ENCODE assay signal across 8 cellular contexts in genomic region chr1:235799264-235799663, GRCh38.
"Had no signal": no experiment of that assay in that cellular context is flagged by ENCODE, and none has a peak within 500 bp of the region (broad histone marks: within the 10 kb centered on the region; RNA-seq: fewer than 3 reads in every experiment).

No MANE protein-coding gene starts in this region.

- DNase-seq: GM23248, GOT3, H7, HCEC 1CT, IMR-90, KG1 had no signal

- ATAC-seq: K562 had no signal

- FAIRE-seq: HTR-8/SVneo, K562 had no signal

- H3K4me3 ChIP-seq: GM23248, K562 had no signal

- H3K27ac ChIP-seq: GM23248 had no signal
